9 cellular contexts compared by ENCODE assay signal in genomic region chr7:150388709-150389531, GRCh38. TPM values are rescaled to one million over a fixed set of nuclear protein-coding genes. Genes with fewer than 3 reads are reported as not detected.
DNase-seq lines count a peak whose midpoint lies in the region; ATAC-seq, FAIRE-seq and TF ChIP-seq lines count a peak whose summit lies in the region.
"Had no signal": no experiment of that assay in that cellular context is flagged by ENCODE, and none has a peak within 500 bp of the region (broad histone marks: within the 10 kb centered on the region; RNA-seq: fewer than 3 reads in every experiment).

No MANE protein-coding gene starts in this region.

- H3K27ac Mint-ChIP-seq in astrocyte (ENCODE audit: unreplicated experiment) = no peak overlapping the region

- no peaks in the 10 kb centered on the region for H3K36me3 ChIP-seq in astrocyte (ENCODE audit: insufficient read depth, low read length)

- H3K9me3 Mint-ChIP-seq in astrocyte (ENCODE audit: unreplicated experiment) = no peaks in the 10 kb centered on the region
- H3K9me3 Mint-ChIP-seq: activated T-cell treated with anti-CD3 and anti-CD28 coated beads, Interleukin-2, amount 50 U/mL, for 72 hours had no signal

- no peaks in the 10 kb centered on the region for H3K27me3 Mint-ChIP-seq in astrocyte (ENCODE audit: low read depth, unreplicated experiment)

- peak; percentile 99 for DNase-seq in MV-4-11 (lab: John Stamatoyannopoulos, UW)
- peak; percentile 49 for DNase-seq in astrocyte (ENCODE audit: low read depth)
- DNase-seq in substantia nigra (lab: John Stamatoyannopoulos, UW) = peak; percentile 27 to 92 (median 75)
- DNase-seq in NCI-H1930 (lab: John Stamatoyannopoulos, UW) = no peak
- DNase-seq in NCI-H128 (lab: John Stamatoyannopoulos, UW; ENCODE audit: unreplicated experiment) = no peak
- DNase-seq in ecto neural progenitor cell (ENCODE audit: low spot score) = no peak

- H3K4me3 Mint-ChIP-seq in astrocyte (ENCODE audit: unreplicated experiment) = no peak overlapping the region

- peaks cover 2% of the 10 kb centered on the region for H3K36me3 Mint-ChIP-seq in astrocyte (ENCODE audit: low read depth, unreplicated experiment)

- peaks cover 32% of the 10 kb centered on the region for H4K20me1 ChIP-seq in astrocyte (ENCODE audit: insufficient read depth, low read length)

- no peaks in the 10 kb centered on the region for H3K27me3 ChIP-seq in astrocyte (ENCODE audit: insufficient read depth, low read length)
- H3K27me3 ChIP-seq in layer of hippocampus (ENCODE audit: control insufficient read depth, insufficient read depth, low read length) = no peaks in the 10 kb centered on the region

- peaks cover 6% of the 10 kb centered on the region for H3K79me2 ChIP-seq in astrocyte (ENCODE audit: insufficient read depth, low read length)

- H3K4me1 ChIP-seq in astrocyte (ENCODE audit: insufficient read depth, low read length) = peaks cover 7% of the 10 kb centered on the region

- H3K27ac ChIP-seq in astrocyte (ENCODE audit: low read depth, low read length) = no peak overlapping the region
- H3K27ac ChIP-seq in layer of hippocampus (ENCODE audit: low read depth, low read length) = peak overlapping the region; percentile 80
- peak overlapping the region; percentile 73 for H3K27ac ChIP-seq in substantia nigra (ENCODE audit: low read depth, low read length, poor library complexity, severe bottlenecking)

- no peak for ATAC-seq in GM19455 (IDR thresholded peaks at IDR 0.05; ENCODE audit: unreplicated experiment)

- H3K4me2 ChIP-seq in astrocyte (ENCODE audit: low read length) = no peak overlapping the region

- peak; percentile 34 for TF ChIP-seq CTCF in astrocyte (IDR thresholded peaks at IDR 0.05; ENCODE audit: insufficient read depth, low read depth, low read length)

- FAIRE-seq in astrocyte (lab: Jason Lieb, UNC) = no peak

- no peak overlapping the region for H3K4me3 ChIP-seq in astrocyte (ENCODE audit: insufficient read depth, low read depth, low read length)

- H3K9me3 ChIP-seq in astrocyte (ENCODE audit: insufficient read depth, low read depth, low read length) = no peaks in the 10 kb centered on the region

- no peak overlapping the region for H3K9ac ChIP-seq in astrocyte (ENCODE audit: low read length)

- peaks cover 10% of the 10 kb centered on the region for H3K4me1 Mint-ChIP-seq in astrocyte (ENCODE audit: low read depth, unreplicated experiment)

- H2AFZ ChIP-seq in astrocyte (ENCODE audit: low read depth, low read length) = no peak overlapping the region

RNA-seq across cellular contexts. Expression of gene ZNF775, which starts 9.8 kb away (rescaled TPM):
- total RNA-seq in astrocyte = 6.4 and 6.5 TPM in 2 replicates

RNA-seq across cellular contexts. Expression of gene REPIN1, which starts 20.3 kb away (rescaled TPM):
- total RNA-seq in astrocyte = 80.1 and 95.3 TPM in 2 replicates

RNA-seq across cellular contexts. Expression of gene RARRES2, which starts 47.5 kb away (rescaled TPM):
- 19.4 and 21.7 TPM in 2 replicates for total RNA-seq in astrocyte
- total RNA-seq: activated T-cell treated with anti-CD3 and anti-CD28 coated beads, Interleukin-2, amount 50 U/mL, for 72 hours had no signal

Comparison
In these comparisons a context has a peak if more than half of its experiments do, and no peak if none do; other contexts are left out.
1. DNase-seq: peak in MV-4-11 (single experiment), astrocyte (single experiment) and substantia nigra (49 of 49); none in NCI-H1930 (0 of 2), NCI-H128 (single experiment) and ecto neural progenitor cell (single experiment).